In the genomic region with DNA sequence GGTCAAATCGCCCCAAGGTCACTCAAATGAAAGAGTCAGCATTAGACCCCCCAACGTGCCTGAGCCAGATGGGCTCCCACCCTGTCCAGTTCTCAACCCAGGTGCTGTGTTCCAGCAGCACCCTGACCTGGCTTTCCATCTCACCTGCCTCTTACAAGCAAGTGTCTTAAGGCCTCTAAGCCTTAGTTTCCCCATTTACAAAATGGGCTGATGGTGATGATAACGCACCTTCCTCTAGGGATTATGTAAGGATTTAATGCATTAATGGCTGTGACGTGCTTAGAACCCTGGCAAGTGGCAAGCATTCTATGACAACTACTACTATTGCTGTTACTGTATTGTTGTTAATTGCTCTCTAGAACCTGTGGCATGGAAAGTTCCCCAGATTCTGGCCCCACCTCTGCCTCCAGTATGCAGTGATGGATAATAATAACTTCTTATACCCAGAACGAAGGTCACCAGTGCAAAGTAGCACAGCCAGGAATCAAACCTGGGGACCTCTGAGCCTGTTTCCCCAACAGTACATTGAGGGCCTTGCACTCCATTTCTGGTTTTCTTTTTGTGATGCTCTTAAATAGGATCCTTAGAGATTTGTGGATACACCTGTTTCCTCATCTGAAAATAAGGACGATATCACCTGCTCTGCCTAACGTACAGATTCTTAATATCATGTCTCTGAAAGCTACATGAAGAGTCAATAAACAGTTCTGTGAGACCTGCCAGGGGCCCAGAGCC, we compare ENCODE assay signal across 14 cellular contexts. TPM values are rescaled to one million over a fixed set of nuclear protein-coding genes. Genes with fewer than 3 reads are reported as not detected.
DNase-seq lines count a peak whose midpoint lies in the region; ATAC-seq and TF ChIP-seq lines count a peak whose summit lies in the region.
"Had no signal": no experiment of that assay in that cellular context is flagged by ENCODE, and none has a peak within 500 bp of the region (broad histone marks: within the 10 kb centered on the region; RNA-seq: fewer than 3 reads in every experiment).

No MANE protein-coding gene starts in this region.

- H3K27me3 ChIP-seq in parathyroid adenoma (ENCODE audit: control insufficient read depth, insufficient read depth, low read length): no peaks in the 10 kb centered on the region
- H3K27me3 ChIP-seq: gastrocnemius medialis, uterus had no signal

- no peak overlapping the region for H3K4me3 ChIP-seq in parathyroid adenoma (ENCODE audit: low read depth, low read length)

- DNase-seq in activated T-cell treated with anti-CD3 and anti-CD28 coated beads, Interleukin-2, amount 50 U/mL, for 72 hours: no peak
- DNase-seq in activated T-cell treated with anti-CD3 and anti-CD28 coated beads for 4 hours (no peak), NCI-H748 treated with DMSO at 0.1 percent for 48 hours (lab: John Stamatoyannopoulos, UW) (no peak)
- DNase-seq in activated CD8-positive, alpha-beta T cell treated with anti-CD3 and anti-CD28 coated beads, Interleukin-2, amount 10 ng/mL, durations not matched to agents 7 days and 5 days: no peak
- DNase-seq: activated CD8-positive, alpha-beta memory T cell treated with anti-CD3 and anti-CD28 coated beads for 24 hours; effector memory CD8-positive, alpha-beta T cell; gastrocnemius medialis; KG1; left cardiac atrium; NCI-H187; stimulated activated CD4-positive, alpha-beta T cell treated with anti-CD3 and anti-CD28 coated beads, Interleukin-12 subunit alpha, Interleukin-12 subunit beta, amount 100 ng/mL, for 4 hours; uterus had no signal

- no peak overlapping the region for H3K27ac Mint-ChIP-seq in activated T-cell treated with anti-CD3 and anti-CD28 coated beads, Interleukin-2, amount 50 U/mL, for 72 hours
- peak overlapping the region; percentile 30 for H3K27ac Mint-ChIP-seq in activated CD8-positive, alpha-beta T cell treated with anti-CD3 and anti-CD28 coated beads, Interleukin-2, amount 10 ng/mL, durations not matched to agents 7 days and 5 days

- no peaks in the 10 kb centered on the region for H3K9me3 Mint-ChIP-seq in activated T-cell treated with anti-CD3 and anti-CD28 coated beads, Interleukin-2, amount 50 U/mL, for 72 hours
- H3K9me3 Mint-ChIP-seq in activated CD8-positive, alpha-beta T cell treated with anti-CD3 and anti-CD28 coated beads, Interleukin-2, amount 10 ng/mL, durations not matched to agents 7 days and 5 days (ENCODE audit: insufficient read depth): no peaks in the 10 kb centered on the region
- H3K9me3 Mint-ChIP-seq: effector memory CD8-positive, alpha-beta T cell had no signal

- H3K4me1 Mint-ChIP-seq in activated T-cell treated with anti-CD3 and anti-CD28 coated beads, Interleukin-2, amount 50 U/mL, for 72 hours (ENCODE audit: low read depth): peaks cover 30% of the 10 kb centered on the region
- H3K4me1 Mint-ChIP-seq in activated CD8-positive, alpha-beta T cell treated with anti-CD3 and anti-CD28 coated beads, Interleukin-2, amount 10 ng/mL, durations not matched to agents 7 days and 5 days (ENCODE audit: low read depth): peaks cover 26% of the 10 kb centered on the region

- no peak overlapping the region for H3K27ac ChIP-seq in parathyroid adenoma

- CTCF ChIA-PET in activated CD8-positive, alpha-beta T cell treated with anti-CD3 and anti-CD28 coated beads, Interleukin-2, amount 10 ng/mL, durations not matched to agents 7 days and 5 days (lab: Charles Lee): interaction anchor here (1.0 to 1.7 kb wide), 8 partner anchors 17 to 143 kb away, joined by 3 to 19 read pairs (median 6); a partner anchor contains a TSS

- H2AFZ ChIP-seq in parathyroid adenoma: peak overlapping the region; percentile 45

- H3K79me2 ChIP-seq in parathyroid adenoma: peaks cover 9% of the 10 kb centered on the region

- H3K36me3 Mint-ChIP-seq in activated T-cell treated with anti-CD3 and anti-CD28 coated beads, Interleukin-2, amount 50 U/mL, for 72 hours (ENCODE audit: insufficient read depth in 2 of 2): no peaks in the 10 kb centered on the region
- H3K36me3 Mint-ChIP-seq in activated CD8-positive, alpha-beta T cell treated with anti-CD3 and anti-CD28 coated beads, Interleukin-2, amount 10 ng/mL, durations not matched to agents 7 days and 5 days (ENCODE audit: low read depth): peaks cover 6% of the 10 kb centered on the region

- H3K27me3 Mint-ChIP-seq in activated T-cell treated with anti-CD3 and anti-CD28 coated beads, Interleukin-2, amount 50 U/mL, for 72 hours (ENCODE audit: low read depth): no peaks in the 10 kb centered on the region
- no peaks in the 10 kb centered on the region for H3K27me3 Mint-ChIP-seq in activated CD8-positive, alpha-beta T cell treated with anti-CD3 and anti-CD28 coated beads, Interleukin-2, amount 10 ng/mL, durations not matched to agents 7 days and 5 days (ENCODE audit: low read depth)
- H3K27me3 Mint-ChIP-seq: effector memory CD8-positive, alpha-beta T cell had no signal

- H3K9me3 ChIP-seq in parathyroid adenoma (ENCODE audit: control insufficient read depth, low read length): no peaks in the 10 kb centered on the region
- H3K9me3 ChIP-seq: gastrocnemius medialis, uterus had no signal

- no peak overlapping the region for H3K4me2 ChIP-seq in parathyroid adenoma (ENCODE audit: low read length)

- peak overlapping the region; percentile 36 to 43 for H3K4me3 Mint-ChIP-seq in activated T-cell treated with anti-CD3 and anti-CD28 coated beads, Interleukin-2, amount 50 U/mL, for 72 hours
- no peak overlapping the region for H3K4me3 Mint-ChIP-seq in activated CD8-positive, alpha-beta T cell treated with anti-CD3 and anti-CD28 coated beads, Interleukin-2, amount 10 ng/mL, durations not matched to agents 7 days and 5 days

- no peak for ATAC-seq in activated T-cell treated with anti-CD3 and anti-CD28 coated beads, Interleukin-2, amount 50 U/mL, for 72 hours (replicated peaks in 1 of 2)
- ATAC-seq in activated CD8-positive, alpha-beta T cell treated with anti-CD3 and anti-CD28 coated beads, Interleukin-2, amount 10 ng/mL, durations not matched to agents 7 days and 5 days: no peak
- ATAC-seq in HG02970 (IDR thresholded peaks at IDR 0.05; ENCODE audit: low FRiP score, unreplicated experiment): no peak
- ATAC-seq: effector memory CD8-positive, alpha-beta T cell; gastrocnemius medialis; left cardiac atrium had no signal

- no peaks in the 10 kb centered on the region for H3K36me3 ChIP-seq in parathyroid adenoma (ENCODE audit: control insufficient read depth, insufficient read depth, low read length)
- H3K36me3 ChIP-seq: gastrocnemius medialis, uterus had no signal

- H3K9ac ChIP-seq in parathyroid adenoma: no peak overlapping the region

- TF ChIP-seq CTCF in parathyroid adenoma (IDR thresholded peaks at IDR 0.05): no peak

- POLR2A ChIA-PET in activated CD8-positive, alpha-beta T cell treated with anti-CD3 and anti-CD28 coated beads, Interleukin-2, amount 10 ng/mL, durations not matched to agents 7 days and 5 days (lab: Charles Lee): interaction anchor here (0.6 to 4.9 kb wide), 4 partner anchors 79 to 118 kb away, joined by 3 to 59 read pairs (median 6); a partner anchor contains a TSS

- peaks cover 11% of the 10 kb centered on the region for H3K4me1 ChIP-seq in parathyroid adenoma

RNA-seq across cellular contexts. Expression of a gene that starts 3.3 kb away (rescaled TPM):
- 10 to 100 TPM; 83.6 to 97.2 TPM for total RNA-seq in activated T-cell treated with anti-CD3 and anti-CD28 coated beads, Interleukin-2, amount 50 U/mL, for 72 hours
- total RNA-seq in activated CD8-positive, alpha-beta T cell treated with anti-CD3 and anti-CD28 coated beads, Interleukin-2, amount 10 ng/mL, durations not matched to agents 7 days and 5 days: 100 to 1,000 TPM; 140 to 141 TPM

RNA-seq across cellular contexts. Expression of a gene that starts 17.2 kb away (rescaled TPM):
- total RNA-seq in activated T-cell treated with anti-CD3 and anti-CD28 coated beads, Interleukin-2, amount 50 U/mL, for 72 hours: 10 to 100 TPM; 57.8 to 58.7 TPM
- 10 to 100 TPM; 45.6 to 46.7 TPM for total RNA-seq in activated CD8-positive, alpha-beta T cell treated with anti-CD3 and anti-CD28 coated beads, Interleukin-2, amount 10 ng/mL, durations not matched to agents 7 days and 5 days

RNA-seq across cellular contexts. Expression of a gene that starts 19.5 kb away (rescaled TPM):
- total RNA-seq in activated T-cell treated with anti-CD3 and anti-CD28 coated beads, Interleukin-2, amount 50 U/mL, for 72 hours: 1 to 10 TPM in 1 of 2 donors, under 1 TPM in 1; 0.35 to 1.4 TPM
- total RNA-seq in activated CD8-positive, alpha-beta T cell treated with anti-CD3 and anti-CD28 coated beads, Interleukin-2, amount 10 ng/mL, durations not matched to agents 7 days and 5 days: under 1 TPM in 1 of 2 experiments, not detected in 1; 0.18 TPM
- total RNA-seq: gastrocnemius medialis had no signal

RNA-seq across cellular contexts. Expression of a gene that starts 35.8 kb away (rescaled TPM):
- under 1 TPM; 0.14 to 0.41 TPM for total RNA-seq in activated T-cell treated with anti-CD3 and anti-CD28 coated beads, Interleukin-2, amount 50 U/mL, for 72 hours
- under 1 TPM; 0.37 to 0.45 TPM for total RNA-seq in activated CD8-positive, alpha-beta T cell treated with anti-CD3 and anti-CD28 coated beads, Interleukin-2, amount 10 ng/mL, durations not matched to agents 7 days and 5 days

RNA-seq across cellular contexts. Expression of a gene that starts 59.9 kb away (rescaled TPM):
- total RNA-seq in activated T-cell treated with anti-CD3 and anti-CD28 coated beads, Interleukin-2, amount 50 U/mL, for 72 hours: not detected
- not detected for total RNA-seq in activated CD8-positive, alpha-beta T cell treated with anti-CD3 and anti-CD28 coated beads, Interleukin-2, amount 10 ng/mL, durations not matched to agents 7 days and 5 days
